Comparison of ENCODE assay signal across 24 cellular contexts in the genomic region with DNA sequence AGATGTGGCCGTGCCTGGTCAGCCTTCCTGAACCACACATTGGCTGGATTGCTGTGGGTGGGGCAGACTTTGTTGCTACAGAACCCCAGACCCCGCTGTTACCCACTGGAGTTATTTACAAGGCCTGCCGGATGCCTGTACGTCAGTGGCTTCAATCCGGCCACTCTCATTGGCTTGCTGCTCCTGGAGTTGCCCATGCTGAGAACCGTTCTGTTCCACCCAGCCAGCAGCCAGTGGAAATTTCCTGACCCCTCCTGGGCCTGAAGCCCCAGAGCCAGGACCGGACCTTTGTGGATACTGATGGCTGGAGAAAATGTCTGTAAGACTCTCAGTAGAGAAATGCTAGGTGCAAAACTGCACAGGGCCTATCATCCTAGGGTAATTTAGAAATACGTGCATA.
"Had no signal": no experiment of that assay in that cellular context is flagged by ENCODE, and none has a peak within 500 bp of the region (broad histone marks: within the 10 kb centered on the region; RNA-seq: fewer than 3 reads in every experiment).

No MANE protein-coding gene starts in this region.

- H3K36me3 ChIP-seq: breast epithelium, MG63, Peyer's patch, SJCRH30 had no signal

- ATAC-seq: activated T-helper 17 cell treated with anti-CD3 and anti-CD28 coated beads, Interleukin-2, amount 50 U/mL, for 72 hours had no signal

- H3K27me3 ChIP-seq: breast epithelium, MG63, Peyer's patch had no signal

- H3K9me3 Mint-ChIP-seq: activated CD4-positive, alpha-beta memory T cell treated with anti-CD3 and anti-CD28 coated beads for 36 hours; activated CD4-positive, alpha-beta T cell treated with anti-CD3 and anti-CD28 coated beads, Interleukin-2, amount 10 ng/mL, durations not matched to agents 7 days and 5 days; activated naive CD8-positive, alpha-beta T cell treated with anti-CD3 and anti-CD28 coated beads for 36 hours; activated T-helper 17 cell treated with anti-CD3 and anti-CD28 coated beads, Interleukin-2, amount 50 U/mL, for 72 hours had no signal

- H3K4me3 Mint-ChIP-seq: activated CD4-positive, alpha-beta memory T cell treated with anti-CD3 and anti-CD28 coated beads for 36 hours; activated CD4-positive, alpha-beta T cell treated with anti-CD3 and anti-CD28 coated beads, Interleukin-2, amount 10 ng/mL, durations not matched to agents 7 days and 5 days; activated naive CD4-positive, alpha-beta T cell treated with anti-CD3 and anti-CD28 coated beads, Interleukin-2, amount 10 ng/mL, durations not matched to agents 7 days and 5 days; activated naive CD8-positive, alpha-beta T cell treated with anti-CD3 and anti-CD28 coated beads for 36 hours; activated T-helper 17 cell treated with anti-CD3 and anti-CD28 coated beads, Interleukin-2, amount 50 U/mL, for 72 hours had no signal

- H3K4me1 Mint-ChIP-seq: activated CD4-positive, alpha-beta T cell treated with anti-CD3 and anti-CD28 coated beads, Interleukin-2, amount 10 ng/mL, durations not matched to agents 7 days and 5 days; activated naive CD4-positive, alpha-beta T cell treated with anti-CD3 and anti-CD28 coated beads, Interleukin-2, amount 10 ng/mL, durations not matched to agents 7 days and 5 days; activated naive CD8-positive, alpha-beta T cell treated with anti-CD3 and anti-CD28 coated beads for 36 hours; activated T-helper 17 cell treated with anti-CD3 and anti-CD28 coated beads, Interleukin-2, amount 50 U/mL, for 72 hours had no signal

- H3K36me3 Mint-ChIP-seq: activated CD4-positive, alpha-beta memory T cell treated with anti-CD3 and anti-CD28 coated beads for 36 hours; activated naive CD4-positive, alpha-beta T cell treated with anti-CD3 and anti-CD28 coated beads, Interleukin-2, amount 10 ng/mL, durations not matched to agents 7 days and 5 days; activated naive CD8-positive, alpha-beta T cell treated with anti-CD3 and anti-CD28 coated beads for 36 hours had no signal

- H3K27ac Mint-ChIP-seq: activated CD4-positive, alpha-beta memory T cell treated with anti-CD3 and anti-CD28 coated beads for 36 hours; activated CD4-positive, alpha-beta T cell treated with anti-CD3 and anti-CD28 coated beads, Interleukin-2, amount 10 ng/mL, durations not matched to agents 7 days and 5 days; activated naive CD4-positive, alpha-beta T cell treated with anti-CD3 and anti-CD28 coated beads, Interleukin-2, amount 10 ng/mL, durations not matched to agents 7 days and 5 days; activated naive CD8-positive, alpha-beta T cell treated with anti-CD3 and anti-CD28 coated beads for 36 hours; activated T-helper 17 cell treated with anti-CD3 and anti-CD28 coated beads, Interleukin-2, amount 50 U/mL, for 72 hours had no signal

- H3K4me3 ChIP-seq: breast epithelium, MG63, Peyer's patch, SJCRH30 had no signal

- DNase-seq: activated CD4-positive, alpha-beta memory T cell treated with anti-CD3 and anti-CD28 coated beads for 36 hours; activated CD4-positive, alpha-beta T cell treated with anti-CD3 and anti-CD28 coated beads, Interleukin-2, amount 10 ng/mL, durations not matched to agents 7 days and 5 days; activated CD4-positive, CD25-positive, alpha-beta regulatory T cell; activated gamma-delta T cell; activated naive CD4-positive, alpha-beta T cell treated with anti-CD3 and anti-CD28 coated beads, Interleukin-2, amount 10 ng/mL, durations not matched to agents 7 days and 5 days; activated naive CD8-positive, alpha-beta T cell treated with anti-CD3 and anti-CD28 coated beads for 36 hours; activated T-cell treated with anti-CD3 and anti-CD28 coated beads for 4 hours; activated T-cell treated with anti-CD3 and anti-CD28 coated beads, Interleukin-2, amount 50 U/mL, for 48 hours; MG63; MV-4-11; NCI-H1105; NCI-H1436; NCI-H1694 treated with DMSO at 0.1 percent for 48 hours; NCI-H2029 treated with DMSO at 0.1 percent for 48 hours; NCI-H510A treated with DMSO at 0.1 percent for 48 hours; NCI-H69; NK-92 treated with Interleukin-12 subunit alpha and Interleukin-12 subunit beta, amount 100 ng/mL, for 24 hours; Peyer's patch; Right ventricle myocardium superior; SJCRH30; SK-N-SH; T-helper 1 cell had no signal
